ENCODE assay signal across 9 cellular contexts in the genomic region with DNA sequence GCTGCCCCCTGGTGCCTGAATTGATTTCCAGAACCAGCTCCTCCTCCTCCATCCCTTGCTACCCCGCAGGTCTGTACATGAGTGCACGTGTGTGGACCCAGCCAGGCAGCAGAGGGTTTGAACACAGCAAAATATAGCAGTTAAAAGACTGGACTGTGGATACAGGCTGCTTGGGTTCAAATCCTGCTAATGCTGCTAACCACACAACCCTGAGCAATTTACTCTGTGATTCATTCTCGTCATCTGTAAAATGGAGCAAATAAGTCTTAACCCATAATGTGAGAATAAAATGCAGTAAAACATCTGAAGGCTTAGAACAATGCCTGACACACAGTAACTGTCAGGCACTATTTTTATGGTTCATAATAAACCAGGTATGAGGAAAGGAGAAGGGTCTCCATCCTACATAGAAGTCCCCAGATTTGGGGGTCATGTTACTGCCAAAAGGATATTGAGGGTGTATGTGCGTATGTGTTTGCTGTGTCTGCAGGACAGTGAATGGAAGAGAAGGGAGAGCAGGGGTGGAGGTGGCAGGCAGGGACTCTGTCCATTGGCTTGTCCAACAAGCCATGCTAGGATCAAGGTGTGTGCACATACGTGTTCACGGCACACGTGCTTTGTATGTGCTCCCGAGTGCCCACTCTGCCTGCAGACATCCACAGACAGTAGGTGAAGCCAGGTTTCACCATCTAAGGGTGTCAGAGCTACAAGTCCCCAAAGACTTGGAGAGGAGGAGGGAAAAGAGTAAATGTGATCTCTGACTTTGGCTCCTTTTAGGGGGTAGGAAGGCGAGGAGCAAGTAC. TPM values are rescaled to one million over a fixed set of nuclear protein-coding genes. Genes with fewer than 3 reads are reported as not detected.
A peak's percentile ranks its signal among the peaks of the same experiment; 100 is the strongest.
DNase-seq lines count a peak whose midpoint lies in the region; ATAC-seq and TF ChIP-seq lines count a peak whose summit lies in the region.
"Had no signal": no experiment of that assay in that cellular context is flagged by ENCODE, and none has a peak within 500 bp of the region (broad histone marks: within the 10 kb centered on the region; RNA-seq: fewer than 3 reads in every experiment).

No MANE protein-coding gene starts in this region.

- no peaks in the 10 kb centered on the region for H3K27me3 ChIP-seq in BLaER1 treated with 17β-estradiol and CSF1 and Interleukin-3, amounts not matched to agents 10 nM and 100 nM
- H3K27me3 ChIP-seq in OCI-LY3 (ENCODE audit: low read depth, low read length), result no peaks in the 10 kb centered on the region
- no peaks in the 10 kb centered on the region for H3K27me3 ChIP-seq in psoas muscle (ENCODE audit: insufficient read depth in 3 of 3, low read length in 2 of 3)

- WGBS in psoas muscle, 3 donors, result 60 to 67% (median 63%) methylated on average over 9 of the region's 9 CpGs

- H3K4me1 Mint-ChIP-seq in endothelial cell (ENCODE audit: unreplicated experiment), result peaks cover 24% of the 10 kb centered on the region

- H4K20me1 ChIP-seq in BLaER1 treated with 17β-estradiol and CSF1 and Interleukin-3, amounts not matched to agents 10 nM and 100 nM, result peaks cover 6 to 26% (median 25%) of the 10 kb centered on the region in 11 experiments; a peak in 21 of 22 replicates
- H4K20me1 ChIP-seq in OCI-LY3 (ENCODE audit: insufficient read depth, low read length), result peaks cover 22% of the 10 kb centered on the region

- H3K27ac ChIP-seq in BLaER1 treated with 17β-estradiol and CSF1 and Interleukin-3, amounts not matched to agents 10 nM and 100 nM, result peak overlapping the region; percentile 98 to 100 (median 98)
- H3K27ac ChIP-seq in OCI-LY3 (ENCODE audit: low read length), result peak overlapping the region; percentile 96
- peak overlapping the region; percentile 69 for H3K27ac ChIP-seq in psoas muscle

- H3K9ac ChIP-seq in BLaER1 treated with 17β-estradiol and CSF1 and Interleukin-3, amounts not matched to agents 10 nM and 100 nM, result peak overlapping the region; percentile 94 to 100 (median 97)
- peak overlapping the region; percentile 99 for H3K9ac ChIP-seq in OCI-LY3 (ENCODE audit: low read length)

- peaks cover 6 to 18% (median 12%) of the 10 kb centered on the region in 11 experiments for H3K36me3 ChIP-seq in BLaER1 treated with 17β-estradiol and CSF1 and Interleukin-3, amounts not matched to agents 10 nM and 100 nM
- peaks cover 19% of the 10 kb centered on the region for H3K36me3 ChIP-seq in OCI-LY3 (replicated peaks; ENCODE audit: low read depth, low read length)
- H3K36me3 ChIP-seq in psoas muscle (ENCODE audit: insufficient read depth in 1 of 2, low read depth in 1 of 2), result no peaks in the 10 kb centered on the region

- peaks cover 32 to 57% (median 46%) of the 10 kb centered on the region in 10 experiments for H3K4me1 ChIP-seq in BLaER1 treated with 17β-estradiol and CSF1 and Interleukin-3, amounts not matched to agents 10 nM and 100 nM
- H3K4me1 ChIP-seq in OCI-LY3 (ENCODE audit: low read length) (peaks cover 15% of the 10 kb centered on the region), psoas muscle (peaks cover 11% of the 10 kb centered on the region)

- no peaks in the 10 kb centered on the region for H3K9me3 ChIP-seq in BLaER1 treated with 17β-estradiol and CSF1 and Interleukin-3, amounts not matched to agents 10 nM and 100 nM (replicated peaks in 1 of 11)
- no peaks in the 10 kb centered on the region for H3K9me3 ChIP-seq in OCI-LY3 (ENCODE audit: insufficient read depth, low read length)
- no peaks in the 10 kb centered on the region for H3K9me3 ChIP-seq in psoas muscle

- peaks cover 43% of the 10 kb centered on the region for H3K79me2 ChIP-seq in OCI-LY3 (ENCODE audit: low read length)

- ATAC-seq in GM21360 (IDR thresholded peaks at IDR 0.05; ENCODE audit: unreplicated experiment) (peak; percentile 56), psoas muscle (peak in 3 of 4 donors; percentile 76 to 84 (median 81)), HG02588 (IDR thresholded peaks at IDR 0.05; ENCODE audit: unreplicated experiment) (no peak)

- peak overlapping the region; percentile 99 for H3K4me3 Mint-ChIP-seq in endothelial cell (ENCODE audit: unreplicated experiment)

- peaks cover 10% of the 10 kb centered on the region for H3K36me3 Mint-ChIP-seq in endothelial cell (ENCODE audit: low read depth, unreplicated experiment)

- no peaks in the 10 kb centered on the region for H3K9me3 Mint-ChIP-seq in endothelial cell (ENCODE audit: unreplicated experiment)

- TF ChIP-seq CTCF in OCI-LY3 (IDR thresholded peaks at IDR 0.05; ENCODE audit: low read depth, low read length) (peak; percentile 93), endothelial cell (IDR thresholded peaks at IDR 0.05; ENCODE audit: unreplicated experiment) (peak; percentile 71), psoas muscle (IDR thresholded peaks at IDR 0.05) (peak; percentile 82)

- H3K27me3 Mint-ChIP-seq in endothelial cell (ENCODE audit: unreplicated experiment), result peaks cover 13% of the 10 kb centered on the region

- no peak overlapping the region for H3K27ac Mint-ChIP-seq in endothelial cell (ENCODE audit: unreplicated experiment)

- H2AFZ ChIP-seq in OCI-LY3 (ENCODE audit: low read depth, low read length), result peak overlapping the region; percentile 9; the same call in 1 of the 2 replicates

- intact Hi-C loops in psoas muscle (cut with DNase I), result loop anchor here (1.0 to 5.0 kb wide), 3 partner anchors 42 to 105 kb away; partner anchors contain the start of gene ZBTB39 (in 1 of the 2)

- peak overlapping the region; percentile 78 to 99 (median 90); a peak in 19 of 20 replicates for H3K4me3 ChIP-seq in BLaER1 treated with 17β-estradiol and CSF1 and Interleukin-3, amounts not matched to agents 10 nM and 100 nM
- H3K4me3 ChIP-seq in OCI-LY3 (ENCODE audit: low read length) (peak overlapping the region; percentile 88), psoas muscle (peak overlapping the region; percentile 72)

- DNase-seq in endothelial cell (ENCODE audit: low spot score) (no peak), psoas muscle (no peak), NCI-H2171 (lab: John Stamatoyannopoulos, UW) (no peak), NCI-H146 treated with DMSO at 0.1 percent for 48 hours (lab: John Stamatoyannopoulos, UW; ENCODE audit: unreplicated experiment) (no peak)

- peak overlapping the region; percentile 93 to 100 (median 96) for H3K4me2 ChIP-seq in BLaER1 treated with 17β-estradiol and CSF1 and Interleukin-3, amounts not matched to agents 10 nM and 100 nM
- H3K4me2 ChIP-seq in OCI-LY3 (ENCODE audit: low read length), result peak overlapping the region; percentile 96

RNA-seq across cellular contexts. Expression of gene STAT6, which starts 1.5 kb away (rescaled TPM):
- total RNA-seq in endothelial cell (ENCODE audit: unreplicated experiment) (139 TPM), psoas muscle (10 to 100 TPM; 14.1 to 27.7 (median 18.2) TPM)
- polyA plus RNA-seq in psoas muscle, result 10 to 100 TPM; 10.4 to 11.6 (median 11.3) TPM

RNA-seq across cellular contexts. Expression of gene LRP1, which starts 15.6 kb away (rescaled TPM):
- total RNA-seq in endothelial cell (ENCODE audit: unreplicated experiment) (24.7 TPM), psoas muscle (10 to 100 TPM; 33.1 to 50.6 (median 35.1) TPM)
- polyA plus RNA-seq in psoas muscle, result 10 to 100 TPM; 10.7 to 14.7 (median 14.5) TPM

RNA-seq across cellular contexts. Expression of gene NAB2, which starts 23.8 kb away (rescaled TPM):
- total RNA-seq in endothelial cell (ENCODE audit: unreplicated experiment) (14.0 TPM), psoas muscle (10 to 100 TPM in 2 of 4 donors, 1 to 10 TPM in 2; 7.1 to 28.4 (median 10.8) TPM)
- polyA plus RNA-seq in psoas muscle, result 100 to 1,000 TPM in 1 of 3 donors, 1 to 10 TPM in 2; 5.6 to 114 (median 8.2) TPM

RNA-seq across cellular contexts. Expression of gene NEMP1, which starts 34.1 kb away (rescaled TPM):
- total RNA-seq in endothelial cell (ENCODE audit: unreplicated experiment) (17.6 TPM), psoas muscle (1 to 10 TPM; 1.5 to 3.2 (median 2.1) TPM)
- polyA plus RNA-seq in psoas muscle, result 1 to 10 TPM; 1.3 to 3.0 (median 2.7) TPM

RNA-seq across cellular contexts. Expression of gene LRP1-AS, which starts 34.7 kb away (rescaled TPM):
- total RNA-seq in endothelial cell (ENCODE audit: unreplicated experiment) (0.46 TPM), psoas muscle (not detected)
- not detected for polyA plus RNA-seq in psoas muscle
- total RNA-seq: left colon had no signal
